10 cellular contexts compared by ENCODE assay signal in genomic region chr2:188000189-188000588, GRCh38.
"Had no signal": no experiment of that assay in that cellular context is flagged by ENCODE, and none has a peak within 500 bp of the region (broad histone marks: within the 10 kb centered on the region; RNA-seq: fewer than 3 reads in every experiment).

No MANE protein-coding gene starts in this region.

- H3K27ac ChIP-seq: GM23248, HL-60, KMS-11 had no signal

- H3K27me3 Mint-ChIP-seq: IgD-negative memory B cell had no signal

- FAIRE-seq: H54, HepG2 had no signal

- H3K4me1 Mint-ChIP-seq: IgD-negative memory B cell had no signal

- H3K4me3 Mint-ChIP-seq: H9, HFFc6, IgD-negative memory B cell had no signal

- DNase-seq: GM23248, H9, HCEC 1CT, HFFc6, KBM-7 had no signal

- H3K4me2 ChIP-seq: KMS-11 had no signal

- H3K4me3 ChIP-seq: GM23248 had no signal

- H3K9ac ChIP-seq: GM23248, KMS-11 had no signal

- H2AFZ ChIP-seq: GM23248 had no signal

- H3K36me3 Mint-ChIP-seq: IgD-negative memory B cell had no signal

- H3K27ac Mint-ChIP-seq: HFFc6, IgD-negative memory B cell had no signal

- H3K9me3 Mint-ChIP-seq: H9, HFFc6 had no signal

- ATAC-seq: HepG2 had no signal
